Comparison of ENCODE assay signal across 9 cellular contexts in genomic region chr2:152585830-152586484, GRCh38.
DNase-seq lines count a peak whose midpoint lies in the region; ATAC-seq and TF ChIP-seq lines count a peak whose summit lies in the region.
"Had no signal": no experiment of that assay in that cellular context is flagged by ENCODE, and none has a peak within 500 bp of the region (broad histone marks: within the 10 kb centered on the region; RNA-seq: fewer than 3 reads in every experiment).

No MANE protein-coding gene starts in this region.

- peaks cover 2% of the 10 kb centered on the region; the same call in 1 of the 2 replicates for H3K36me3 ChIP-seq in SJCRH30
- H3K36me3 ChIP-seq in fibroblast of lung (ENCODE audit: control insufficient read depth, insufficient read depth, low read length) = no peaks in the 10 kb centered on the region

- H3K27ac ChIP-seq in SJCRH30 (no peak overlapping the region), fibroblast of lung (ENCODE audit: insufficient read depth, low read length) (peak overlapping the region; percentile 53)

- H3K9me3 ChIP-seq in SJCRH30 (replicated peaks) (no peaks in the 10 kb centered on the region), fibroblast of lung (ENCODE audit: control insufficient read depth, insufficient read depth, low read depth, low read length) (no peaks in the 10 kb centered on the region)

- H3K9ac ChIP-seq in fibroblast of lung (ENCODE audit: insufficient read depth, low read length) = no peak overlapping the region

- DNase-seq in EL = peak; percentile 94
- peak; percentile 18 to 37 for DNase-seq in SJCRH30
- DNase-seq in fibroblast of lung (ENCODE audit: low read depth in 2 of 2) = peak; percentile 97 to 98
- DNase-seq in renal cortical epithelial cell (ENCODE audit: low read depth) = peak; percentile 90
- DNase-seq in stimulated activated CD4-positive, alpha-beta T cell treated with anti-CD3 and anti-CD28 coated beads, Interleukin-2, amount 100 ng/mL, for 24 hours = no peak
- DNase-seq in NCI-H187 treated with DMSO at 0.1 percent for 48 hours (lab: John Stamatoyannopoulos, UW) = no peak
- DNase-seq: activated CD8-positive, alpha-beta memory T cell treated with anti-CD3 and anti-CD28 coated beads, Interleukin-2, amount 10 ng/mL, durations not matched to agents 7 days and 5 days had no signal

- no peak for ATAC-seq in HG02623 (IDR thresholded peaks at IDR 0.05; ENCODE audit: unreplicated experiment)
- no peak for ATAC-seq in HG02610 (IDR thresholded peaks at IDR 0.05; ENCODE audit: unreplicated experiment)
- ATAC-seq: activated CD8-positive, alpha-beta memory T cell treated with anti-CD3 and anti-CD28 coated beads, Interleukin-2, amount 10 ng/mL, durations not matched to agents 7 days and 5 days had no signal

- H3K4me3 ChIP-seq in SJCRH30 = no peak overlapping the region
- no peak overlapping the region for H3K4me3 ChIP-seq in fibroblast of lung (replicated peaks in 1 of 4; ENCODE audit: control extremely low read depth in 1 of 4, insufficient read depth in 1 of 4, low read depth in 3 of 4, low read length in 4 of 4)

- no peaks in the 10 kb centered on the region for H3K79me2 ChIP-seq in fibroblast of lung (ENCODE audit: control insufficient read depth, insufficient read depth, low read length)

- H3K4me2 ChIP-seq in fibroblast of lung (ENCODE audit: extremely low read depth, insufficient read depth, low read length) = peak overlapping the region; percentile 32

- TF ChIP-seq CTCF in fibroblast of lung (conservative IDR thresholded peaks at IDR 0.05 in 1 of 2, IDR thresholded peaks at IDR 0.05 in 1 of 2; ENCODE audit: low read depth in 1 of 2, low read length in 2 of 2) = no peak

- H3K27me3 ChIP-seq in SJCRH30 (no peaks in the 10 kb centered on the region), fibroblast of lung (ENCODE audit: control insufficient read depth, insufficient read depth, low read length) (no peaks in the 10 kb centered on the region)

- no peaks in the 10 kb centered on the region for H4K20me1 ChIP-seq in fibroblast of lung (ENCODE audit: control insufficient read depth, extremely low read depth, insufficient read depth, low read length)

- no peak overlapping the region for H2AFZ ChIP-seq in fibroblast of lung (ENCODE audit: low read length)

- H3K4me1 ChIP-seq in SJCRH30 = peaks cover 10% of the 10 kb centered on the region
- H3K4me1 ChIP-seq in fibroblast of lung (ENCODE audit: control insufficient read depth, extremely low read depth, insufficient read depth, low read length) = peaks cover 20% of the 10 kb centered on the region

Comparison
In these comparisons a context has a peak if more than half of its experiments do, and no peak if none do; other contexts are left out.
1. DNase-seq: peak in EL (single experiment), SJCRH30 (2 of 2), fibroblast of lung (2 of 2) and renal cortical epithelial cell (single experiment); none in stimulated activated CD4-positive, alpha-beta T cell treated with anti-CD3 and anti-CD28 coated beads, Interleukin-2, amount 100 ng/mL, for 24 hours (0 of 2) and NCI-H187 treated with DMSO at 0.1 percent for 48 hours (single experiment).